Comparison of ENCODE assay signal across 20 cellular contexts in genomic region chr15:45720183-45720582, GRCh38.
A peak's percentile ranks its signal among the peaks of the same experiment; 100 is the strongest.
DNase-seq lines count a peak whose midpoint lies in the region; ATAC-seq, FAIRE-seq and TF ChIP-seq lines count a peak whose summit lies in the region.
"Had no signal": no experiment of that assay in that cellular context is flagged by ENCODE, and none has a peak within 500 bp of the region (broad histone marks: within the 10 kb centered on the region; RNA-seq: fewer than 3 reads in every experiment).

No MANE protein-coding gene starts in this region.

- H3K9me3 ChIP-seq in small intestine (ENCODE audit: control insufficient read depth, low read depth): no peaks in the 10 kb centered on the region
- H3K9me3 ChIP-seq: HAP-1 had no signal

- no peak for ATAC-seq in GM19463 (IDR thresholded peaks at IDR 0.05; ENCODE audit: unreplicated experiment)
- ATAC-seq: GM12878 had no signal

- no peak overlapping the region for H3K27ac ChIP-seq in small intestine (ENCODE audit: low read depth in 1 of 2, low read length in 1 of 2)

- no peaks in the 10 kb centered on the region for H3K36me3 ChIP-seq in small intestine (ENCODE audit: control insufficient read depth in 2 of 2, insufficient read depth in 2 of 2, low read length in 2 of 2)
- H3K36me3 ChIP-seq: HAP-1 had no signal

- no peaks in the 10 kb centered on the region for H3K27me3 ChIP-seq in small intestine (ENCODE audit: control insufficient read depth in 2 of 2, insufficient read depth in 2 of 2, low read length in 2 of 2)

- no peaks in the 10 kb centered on the region for H3K4me1 ChIP-seq in small intestine (ENCODE audit: control insufficient read depth in 2 of 2, insufficient read depth in 1 of 2, low read depth in 1 of 2, low read length in 1 of 2)
- H3K4me1 ChIP-seq: HAP-1 had no signal

- no peak for TF ChIP-seq CTCF in D721Med (IDR thresholded peaks at IDR 0.05; ENCODE audit: insufficient read depth, missing control alignments)

- no peak overlapping the region for H3K4me3 ChIP-seq in small intestine (ENCODE audit: low read depth in 1 of 2, low read length in 2 of 2)
- H3K4me3 ChIP-seq: GM12878, GM23338, HAP-1 had no signal

- FAIRE-seq in D721Med (lab: Jason Lieb, UNC) (peak; percentile 16), colon (lab: Jason Lieb, UNC) (peak; percentile 89), small intestine (lab: Jason Lieb, UNC) (peak; percentile 39)
- FAIRE-seq: GM12878, GM19239 had no signal

- DNase-seq in D721Med (ENCODE audit: insufficient read length, low spot score) (no peak), NCI-H82 treated with DMSO at 0.1 percent for 48 hours (lab: John Stamatoyannopoulos, UW; ENCODE audit: unreplicated experiment) (peak; percentile 24), small intestine (no peak), T-helper 1 cell (no peak)
- DNase-seq in activated T-cell treated with anti-CD3 and anti-CD28 coated beads, Interleukin-2, amount 50 U/mL, for 1 hour: no peak
- DNase-seq: 8988T; C1 segment of cervical spinal cord; Calu3; CD4-positive, alpha-beta memory T cell; COR-L47; DMS153; DND-41; GDM1; HFFc6 had no signal
